30 cellular contexts compared by ENCODE assay signal in genomic region chr20:57281900-57282299, GRCh38. TPM values are rescaled to one million over a fixed set of nuclear protein-coding genes. Genes with fewer than 3 reads are reported as not detected.
"Had no signal": no experiment of that assay in that cellular context is flagged by ENCODE, and none has a peak within 500 bp of the region (broad histone marks: within the 10 kb centered on the region; RNA-seq: fewer than 3 reads in every experiment).

No MANE protein-coding gene starts in this region.

- H3K9me3 Mint-ChIP-seq: activated CD4-positive, alpha-beta memory T cell treated with anti-CD3 and anti-CD28 coated beads, Interleukin-2, amount 10 ng/mL, durations not matched to agents 7 days and 5 days; activated CD4-positive, alpha-beta T cell treated with anti-CD3 and anti-CD28 coated beads, Interleukin-2, amount 10 ng/mL, durations not matched to agents 24 days and 14 days; effector memory CD8-positive, alpha-beta T cell; neural crest cell; stimulated activated effector memory CD8-positive, alpha-beta T cell treated with anti-CD3 and anti-CD28 coated beads, Interleukin-12 subunit alpha, Interleukin-12 subunit beta, amount 100 ng/mL, for 72 hours; stimulated activated naive CD8-positive, alpha-beta T cell treated with anti-CD3 and anti-CD28 coated beads, Interleukin-15, amount 100 ng/mL, for 72 hours had no signal

- H3K4me1 ChIP-seq: body of pancreas, suprapubic skin, uterus had no signal

- ATAC-seq: activated CD4-positive, CD25-positive, alpha-beta regulatory T cell treated with anti-CD3 and anti-CD28 coated beads, Interleukin-2, amount 50 U/mL, for 24 hours; activated CD8-positive, alpha-beta memory T cell treated with anti-CD3 and anti-CD28 coated beads, Interleukin-2, amount 10 ng/mL, durations not matched to agents 7 days and 5 days; body of pancreas; effector memory CD8-positive, alpha-beta T cell; left ventricle myocardium superior; stimulated activated effector memory CD8-positive, alpha-beta T cell treated with anti-CD3 and anti-CD28 coated beads, Interleukin-12 subunit alpha, Interleukin-12 subunit beta, amount 100 ng/mL, for 72 hours; stimulated activated naive CD8-positive, alpha-beta T cell treated with anti-CD3 and anti-CD28 coated beads, Interleukin-15, amount 100 ng/mL, for 72 hours had no signal

- H3K27me3 ChIP-seq: uterus had no signal

- DNase-seq: activated CD4-positive, alpha-beta memory T cell treated with anti-CD3 and anti-CD28 coated beads, Interleukin-2, amount 10 ng/mL, durations not matched to agents 7 days and 5 days; activated CD4-positive, alpha-beta T cell treated with anti-CD3 and anti-CD28 coated beads, Interleukin-2, amount 10 ng/mL, durations not matched to agents 24 days and 14 days; activated CD8-positive, alpha-beta memory T cell treated with anti-CD3 and anti-CD28 coated beads, Interleukin-2, amount 10 ng/mL, durations not matched to agents 7 days and 5 days; activated gamma-delta T cell; activated naive CD4-positive, alpha-beta T cell treated with anti-CD3 and anti-CD28 coated beads, Interleukin-2, amount 50 U/mL, for 16 hours; activated T-cell treated with anti-CD3 and anti-CD28 coated beads for 4 hours; body of pancreas; effector memory CD8-positive, alpha-beta T cell; left ventricle myocardium superior; mammary epithelial cell; small intestine; stimulated activated CD4-positive, alpha-beta T cell treated with anti-CD3 and anti-CD28 coated beads, Interleukin-2, amount 100 ng/mL, for 24 hours; stimulated activated naive CD8-positive, alpha-beta T cell treated with anti-CD3 and anti-CD28 coated beads, Interleukin-15, amount 100 ng/mL, for 72 hours; T-helper 2 cell; trophoblast cell; uterus had no signal

- H3K4me3 Mint-ChIP-seq: activated CD4-positive, alpha-beta memory T cell treated with anti-CD3 and anti-CD28 coated beads, Interleukin-2, amount 10 ng/mL, durations not matched to agents 7 days and 5 days; activated CD4-positive, alpha-beta T cell treated with anti-CD3 and anti-CD28 coated beads, Interleukin-2, amount 10 ng/mL, durations not matched to agents 24 days and 14 days; activated CD8-positive, alpha-beta memory T cell treated with anti-CD3 and anti-CD28 coated beads, Interleukin-2, amount 10 ng/mL, durations not matched to agents 7 days and 5 days; effector memory CD8-positive, alpha-beta T cell; stimulated activated effector memory CD8-positive, alpha-beta T cell treated with anti-CD3 and anti-CD28 coated beads, Interleukin-12 subunit alpha, Interleukin-12 subunit beta, amount 100 ng/mL, for 72 hours; stimulated activated naive CD8-positive, alpha-beta T cell treated with anti-CD3 and anti-CD28 coated beads, Interleukin-15, amount 100 ng/mL, for 72 hours had no signal

- H3K9me3 ChIP-seq: body of pancreas, esophagus muscularis mucosa, suprapubic skin, uterus had no signal

- H3K27ac ChIP-seq: body of pancreas, suprapubic skin, uterus, VCaP had no signal

- H3K4me3 ChIP-seq: body of pancreas, esophagus muscularis mucosa, suprapubic skin, uterus had no signal

- FAIRE-seq: frontal cortex, small intestine had no signal

- H3K27ac Mint-ChIP-seq: activated CD4-positive, alpha-beta memory T cell treated with anti-CD3 and anti-CD28 coated beads, Interleukin-2, amount 10 ng/mL, durations not matched to agents 7 days and 5 days; activated CD4-positive, alpha-beta T cell treated with anti-CD3 and anti-CD28 coated beads, Interleukin-2, amount 10 ng/mL, durations not matched to agents 24 days and 14 days; activated CD8-positive, alpha-beta memory T cell treated with anti-CD3 and anti-CD28 coated beads, Interleukin-2, amount 10 ng/mL, durations not matched to agents 7 days and 5 days; effector memory CD8-positive, alpha-beta T cell; stimulated activated effector memory CD8-positive, alpha-beta T cell treated with anti-CD3 and anti-CD28 coated beads, Interleukin-12 subunit alpha, Interleukin-12 subunit beta, amount 100 ng/mL, for 72 hours had no signal

- H3K36me3 ChIP-seq: esophagus muscularis mucosa, suprapubic skin, uterus had no signal

- H3K36me3 Mint-ChIP-seq: activated CD8-positive, alpha-beta memory T cell treated with anti-CD3 and anti-CD28 coated beads, Interleukin-2, amount 10 ng/mL, durations not matched to agents 7 days and 5 days; stimulated activated effector memory CD8-positive, alpha-beta T cell treated with anti-CD3 and anti-CD28 coated beads, Interleukin-12 subunit alpha, Interleukin-12 subunit beta, amount 100 ng/mL, for 72 hours had no signal

- H3K4me1 Mint-ChIP-seq: activated CD4-positive, alpha-beta memory T cell treated with anti-CD3 and anti-CD28 coated beads, Interleukin-2, amount 10 ng/mL, durations not matched to agents 7 days and 5 days; activated CD8-positive, alpha-beta memory T cell treated with anti-CD3 and anti-CD28 coated beads, Interleukin-2, amount 10 ng/mL, durations not matched to agents 7 days and 5 days; stimulated activated effector memory CD8-positive, alpha-beta T cell treated with anti-CD3 and anti-CD28 coated beads, Interleukin-12 subunit alpha, Interleukin-12 subunit beta, amount 100 ng/mL, for 72 hours; stimulated activated naive CD8-positive, alpha-beta T cell treated with anti-CD3 and anti-CD28 coated beads, Interleukin-15, amount 100 ng/mL, for 72 hours had no signal

RNA-seq across cellular contexts. Expression of gene BMP7, which starts 15.5 kb away (rescaled TPM):
- total RNA-seq: activated CD4-positive, alpha-beta memory T cell treated with anti-CD3 and anti-CD28 coated beads, Interleukin-2, amount 10 ng/mL, durations not matched to agents 7 days and 5 days; activated CD8-positive, alpha-beta memory T cell treated with anti-CD3 and anti-CD28 coated beads, Interleukin-2, amount 10 ng/mL, durations not matched to agents 7 days and 5 days; dermis microvascular lymphatic vessel endothelial cell; mononuclear cell; osteoblast had no signal
- polyA plus RNA-seq: mammary epithelial cell had no signal

RNA-seq across cellular contexts. Expression of gene SPO11, which starts 47.7 kb away (rescaled TPM):
- total RNA-seq: activated CD4-positive, alpha-beta memory T cell treated with anti-CD3 and anti-CD28 coated beads, Interleukin-2, amount 10 ng/mL, durations not matched to agents 7 days and 5 days; activated CD4-positive, alpha-beta T cell treated with anti-CD3 and anti-CD28 coated beads, Interleukin-2, amount 10 ng/mL, durations not matched to agents 24 days and 14 days; activated CD8-positive, alpha-beta memory T cell treated with anti-CD3 and anti-CD28 coated beads, Interleukin-2, amount 10 ng/mL, durations not matched to agents 7 days and 5 days; body of pancreas; cardiac septum; dermis microvascular lymphatic vessel endothelial cell; esophagus muscularis mucosa; frontal cortex; left ventricle myocardium superior; mammary epithelial cell; mononuclear cell; neural crest cell; osteoblast; posterior vena cava; renal cortical epithelial cell; sciatic nerve; suprapubic skin; uterus had no signal
- polyA plus RNA-seq: mammary epithelial cell, small intestine had no signal
